1 cellular context compared by ENCODE assay signal in the genomic region with DNA sequence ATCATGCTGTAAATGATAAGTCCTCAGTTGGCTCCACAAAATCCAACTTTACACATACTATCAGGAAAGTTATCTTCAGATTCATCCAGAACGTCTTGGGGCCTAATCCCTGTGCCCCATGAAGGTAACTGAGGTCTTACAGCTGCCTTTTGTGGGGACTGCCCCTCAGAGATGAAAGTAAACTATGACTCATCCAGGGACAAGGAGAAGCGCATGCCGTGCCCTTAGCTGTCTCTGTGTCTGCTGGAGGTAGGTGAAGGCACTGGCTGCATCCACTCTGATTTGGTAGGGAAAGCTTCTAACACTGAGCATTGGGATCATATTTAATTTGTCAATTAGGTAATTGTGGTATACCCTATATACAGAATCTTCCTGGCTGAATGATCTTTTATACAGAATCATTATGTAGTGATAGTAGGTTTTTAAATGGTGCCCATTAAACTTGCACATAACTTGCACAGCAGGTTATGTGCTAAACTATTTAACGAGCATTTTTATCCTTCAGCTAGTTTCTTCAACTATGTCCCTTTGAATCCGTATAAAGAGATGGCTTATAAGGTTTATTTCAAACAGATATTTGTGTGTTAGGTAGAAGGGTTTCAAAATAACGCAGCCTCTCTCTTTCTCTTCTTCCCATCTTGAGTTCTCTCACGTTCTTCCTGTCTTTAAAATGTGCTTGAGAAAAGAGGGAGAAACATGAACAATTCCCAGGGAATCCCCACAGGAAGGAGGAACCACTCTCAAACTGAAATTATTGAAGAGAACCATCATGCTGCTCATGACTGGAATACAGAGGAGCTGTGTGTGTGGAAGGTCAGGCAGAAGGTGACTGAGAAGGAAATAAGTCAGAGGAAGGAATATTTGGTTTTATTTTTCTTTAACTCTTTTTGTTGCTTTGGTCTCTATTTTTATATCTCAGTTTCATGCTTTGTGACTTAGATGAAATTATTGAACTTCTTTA.
TF ChIP-seq lines count a peak whose summit lies in the region.

No MANE protein-coding gene starts in this region.

TF ChIP-seq in HEK293, 187 proteins besides CTCF, POLR2A, EP300 and RAD21 (continued from another document and continues in another):
- no peak for TF ChIP-seq ZNF501 (tag by site-specific recombination; IDR thresholded peaks at IDR 0.05)
- no peak for TF ChIP-seq ZNF521 (tag by site-specific recombination; IDR thresholded peaks at IDR 0.05)
- no peak for TF ChIP-seq SCRT2 (tag by site-specific recombination; IDR thresholded peaks at IDR 0.05)
- TF ChIP-seq ZNF10 (tag by site-specific recombination; IDR thresholded peaks at IDR 0.05): peak; percentile 81
- peak; percentile 37; the same call in 1 of the 2 replicates for TF ChIP-seq SP7 (tag by site-specific recombination; IDR thresholded peaks at IDR 0.05)
- TF ChIP-seq ZBTB48 (tag by site-specific recombination; IDR thresholded peaks at IDR 0.05): 0 out of 2 replicates have a peak, but pooled peaks have one; percentile 37
- no peak for TF ChIP-seq ZNF223 (tag by site-specific recombination; IDR thresholded peaks at IDR 0.05)
- peak; percentile 28; the same call in 1 of the 2 replicates for TF ChIP-seq MZF1 (tag by site-specific recombination; IDR thresholded peaks at IDR 0.05; ENCODE audit: borderline replicate concordance)
- no peak for TF ChIP-seq ELK4 (IDR thresholded peaks at IDR 0.05; ENCODE audit: borderline replicate concordance, low read depth, low read length)
- TF ChIP-seq RBAK (tag by site-specific recombination; IDR thresholded peaks at IDR 0.05): no peak
- TF ChIP-seq, protein P1, sequence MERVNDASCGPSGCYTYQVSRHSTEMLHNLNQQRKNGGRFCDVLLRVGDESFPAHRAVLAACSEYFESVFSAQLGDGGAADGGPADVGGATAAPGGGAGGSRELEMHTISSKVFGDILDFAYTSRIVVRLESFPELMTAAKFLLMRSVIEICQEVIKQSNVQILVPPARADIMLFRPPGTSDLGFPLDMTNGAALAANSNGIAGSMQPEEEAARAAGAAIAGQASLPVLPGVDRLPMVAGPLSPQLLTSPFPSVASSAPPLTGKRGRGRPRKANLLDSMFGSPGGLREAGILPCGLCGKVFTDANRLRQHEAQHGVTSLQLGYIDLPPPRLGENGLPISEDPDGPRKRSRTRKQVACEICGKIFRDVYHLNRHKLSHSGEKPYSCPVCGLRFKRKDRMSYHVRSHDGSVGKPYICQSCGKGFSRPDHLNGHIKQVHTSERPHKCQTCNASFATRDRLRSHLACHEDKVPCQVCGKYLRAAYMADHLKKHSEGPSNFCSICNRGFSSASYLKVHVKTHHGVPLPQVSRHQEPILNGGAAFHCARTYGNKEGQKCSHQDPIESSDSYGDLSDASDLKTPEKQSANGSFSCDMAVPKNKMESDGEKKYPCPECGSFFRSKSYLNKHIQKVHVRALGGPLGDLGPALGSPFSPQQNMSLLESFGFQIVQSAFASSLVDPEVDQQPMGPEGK (tag by site-specific recombination; IDR thresholded peaks at IDR 0.05): peak; percentile 42; the same call in 1 of the 2 replicates
- no peak for TF ChIP-seq ZNF354C (tag by site-specific recombination; IDR thresholded peaks at IDR 0.05; ENCODE audit: borderline replicate concordance, low read depth)
- no peak for TF ChIP-seq SETDB1 (IDR thresholded peaks at IDR 0.05; ENCODE audit: insufficient read length, low read length)
- TF ChIP-seq YY1 (tag by site-specific recombination; IDR thresholded peaks at IDR 0.05): no peak
- TF ChIP-seq, protein P2, sequence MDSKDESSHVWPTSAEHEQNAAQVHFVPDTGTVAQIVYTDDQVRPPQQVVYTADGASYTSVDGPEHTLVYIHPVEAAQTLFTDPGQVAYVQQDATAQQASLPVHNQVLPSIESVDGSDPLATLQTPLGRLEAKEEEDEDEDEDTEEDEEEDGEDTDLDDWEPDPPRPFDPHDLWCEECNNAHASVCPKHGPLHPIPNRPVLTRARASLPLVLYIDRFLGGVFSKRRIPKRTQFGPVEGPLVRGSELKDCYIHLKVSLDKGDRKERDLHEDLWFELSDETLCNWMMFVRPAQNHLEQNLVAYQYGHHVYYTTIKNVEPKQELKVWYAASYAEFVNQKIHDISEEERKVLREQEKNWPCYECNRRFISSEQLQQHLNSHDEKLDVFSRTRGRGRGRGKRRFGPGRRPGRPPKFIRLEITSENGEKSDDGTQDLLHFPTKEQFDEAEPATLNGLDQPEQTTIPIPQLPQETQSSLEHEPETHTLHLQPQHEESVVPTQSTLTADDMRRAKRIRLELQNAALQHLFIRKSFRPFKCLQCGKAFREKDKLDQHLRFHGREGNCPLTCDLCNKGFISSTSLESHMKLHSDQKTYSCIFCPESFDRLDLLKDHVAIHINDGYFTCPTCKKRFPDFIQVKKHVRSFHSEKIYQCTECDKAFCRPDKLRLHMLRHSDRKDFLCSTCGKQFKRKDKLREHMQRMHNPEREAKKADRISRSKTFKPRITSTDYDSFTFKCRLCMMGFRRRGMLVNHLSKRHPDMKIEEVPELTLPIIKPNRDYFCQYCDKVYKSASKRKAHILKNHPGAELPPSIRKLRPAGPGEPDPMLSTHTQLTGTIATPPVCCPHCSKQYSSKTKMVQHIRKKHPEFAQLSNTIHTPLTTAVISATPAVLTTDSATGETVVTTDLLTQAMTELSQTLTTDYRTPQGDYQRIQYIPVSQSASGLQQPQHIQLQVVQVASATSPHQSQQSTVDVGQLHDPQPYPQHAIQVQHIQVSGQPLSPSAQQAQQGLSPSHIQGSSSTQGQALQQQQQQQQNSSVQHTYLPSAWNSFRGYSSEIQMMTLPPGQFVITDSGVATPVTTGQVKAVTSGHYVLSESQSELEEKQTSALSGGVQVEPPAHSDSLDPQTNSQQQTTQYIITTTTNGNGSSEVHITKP (tag by site-specific recombination; IDR thresholded peaks at IDR 0.05): peak; percentile 40; the same call in 1 of the 2 replicates
- no peak for TF ChIP-seq ZNF426 (tag by site-specific recombination; IDR thresholded peaks at IDR 0.05)
- no peak for TF ChIP-seq ZNF791 (tag by site-specific recombination; IDR thresholded peaks at IDR 0.05)
- no peak for TF ChIP-seq ZBTB11 (tag by site-specific recombination; conservative IDR thresholded peaks at IDR 0.05; ENCODE audit: low read depth)
- TF ChIP-seq ZNF140 (tag by site-specific recombination; IDR thresholded peaks at IDR 0.05): no peak
- no peak for TF ChIP-seq ZNF513 (tag by site-specific recombination; IDR thresholded peaks at IDR 0.05)
- TF ChIP-seq ZNF548 (tag by site-specific recombination; IDR thresholded peaks at IDR 0.05): no peak
- peak; percentile 16; the same call in 1 of the 2 replicates for TF ChIP-seq ZBTB8A (tag by site-specific recombination; IDR thresholded peaks at IDR 0.05)
- TF ChIP-seq ZIC2 (tag by site-specific recombination; IDR thresholded peaks at IDR 0.05): no peak
- no peak for TF ChIP-seq WT1 (tag by site-specific recombination; IDR thresholded peaks at IDR 0.05)
- TF ChIP-seq ZNF157 (tag by site-specific recombination; IDR thresholded peaks at IDR 0.05): no peak
- no peak for TF ChIP-seq ZNF350 (tag by site-specific recombination; IDR thresholded peaks at IDR 0.05)
- no peak for TF ChIP-seq ZNF211 (tag by site-specific recombination; IDR thresholded peaks at IDR 0.05; ENCODE audit: low read depth)
- TF ChIP-seq ZBTB26 (tag by site-specific recombination; optimal IDR thresholded peaks at IDR 0.05): no peak
- no peak for TF ChIP-seq ZNF292 (tag by site-specific recombination; IDR thresholded peaks at IDR 0.05; ENCODE audit: borderline replicate concordance, low read depth)
- no peak for TF ChIP-seq ZNF138 (tag by site-specific recombination; IDR thresholded peaks at IDR 0.05; ENCODE audit: borderline replicate concordance)
- no peak for TF ChIP-seq OSR2 (tag by site-specific recombination; IDR thresholded peaks at IDR 0.05)
- 0 out of 2 replicates have a peak, but pooled peaks have one; percentile 8 for TF ChIP-seq ZNF366 (tag by site-specific recombination; conservative IDR thresholded peaks at IDR 0.05)
- no peak for TF ChIP-seq YY2 (tag by site-specific recombination; IDR thresholded peaks at IDR 0.05)
- no peak for TF ChIP-seq ZBTB17 (tag by site-specific recombination; IDR thresholded peaks at IDR 0.05)
- no peak for TF ChIP-seq ZNF629 (tag by site-specific recombination; IDR thresholded peaks at IDR 0.05)
- TF ChIP-seq SCRT1 (tag by site-specific recombination; IDR thresholded peaks at IDR 0.05; ENCODE audit: borderline replicate concordance): no peak
- no peak for TF ChIP-seq ZNF404 (tag by site-specific recombination; IDR thresholded peaks at IDR 0.05)
- peak; percentile 61; the same call in 1 of the 2 replicates for TF ChIP-seq PRDM1 (tag by site-specific recombination; IDR thresholded peaks at IDR 0.05)
- no peak for TF ChIP-seq ZNF610 (tag by site-specific recombination; IDR thresholded peaks at IDR 0.05; ENCODE audit: borderline replicate concordance)
- TF ChIP-seq KLF17 (tag by site-specific recombination; IDR thresholded peaks at IDR 0.05): no peak
- TF ChIP-seq ZSCAN30 (tag by site-specific recombination; IDR thresholded peaks at IDR 0.05): 0 out of 2 replicates have a peak, but pooled peaks have one; percentile 14
- TF ChIP-seq FEZF1 (tag by site-specific recombination; IDR thresholded peaks at IDR 0.05): peak; percentile 75
- no peak for TF ChIP-seq ZNF776 (tag by site-specific recombination; IDR thresholded peaks at IDR 0.05; ENCODE audit: borderline replicate concordance)
- peak; percentile 77; the same call in 1 of the 2 replicates for TF ChIP-seq ZNF660 (tag by site-specific recombination; IDR thresholded peaks at IDR 0.05)
- no peak for TF ChIP-seq ZNF623 (tag by site-specific recombination; IDR thresholded peaks at IDR 0.05)
- no peak for TF ChIP-seq ZNF48 (tag by site-specific recombination; IDR thresholded peaks at IDR 0.05)
- TF ChIP-seq ZNF394 (tag by site-specific recombination; IDR thresholded peaks at IDR 0.05; ENCODE audit: borderline replicate concordance): no peak
- TF ChIP-seq ZSCAN23 (tag by site-specific recombination; IDR thresholded peaks at IDR 0.05): no peak
- no peak for TF ChIP-seq TRIM28 (IDR thresholded peaks at IDR 0.05; ENCODE audit: borderline replicate concordance, low read length)
- TF ChIP-seq ZNF843 (tag by site-specific recombination; IDR thresholded peaks at IDR 0.05): peak; percentile 54; the same call in 1 of the 2 replicates
